Comparison of ENCODE assay signal across 13 cellular contexts in genomic region chr1:155009221-155009711, GRCh38. TPM values are rescaled to one million over a fixed set of nuclear protein-coding genes. Genes with fewer than 3 reads are reported as not detected.
A peak's percentile ranks its signal among the peaks of the same experiment; 100 is the strongest.
DNase-seq lines count a peak whose midpoint lies in the region; ATAC-seq and TF ChIP-seq lines count a peak whose summit lies in the region.
"Had no signal": no experiment of that assay in that cellular context is flagged by ENCODE, and none has a peak within 500 bp of the region (broad histone marks: within the 10 kb centered on the region; RNA-seq: fewer than 3 reads in every experiment).

No MANE protein-coding gene starts in this region.

- H3K9ac ChIP-seq in skeletal muscle tissue (ENCODE audit: low read depth in 1 of 3, low read length in 3 of 3) = peak overlapping the region; percentile 60 to 83 (median 76)
- H3K9ac ChIP-seq in smooth muscle cell (ENCODE audit: low read depth) = no peak overlapping the region

- no peak for DNase-seq in HL-60 (ENCODE audit: low read depth in 1 of 2, low spot score in 1 of 2)
- DNase-seq in activated T-cell treated with anti-CD3 and anti-CD28 coated beads, Interleukin-2, amount 50 U/mL, for 72 hours = no peak
- no peak for DNase-seq in right atrium auricular region (ENCODE audit: low spot score)
- DNase-seq in smooth muscle cell (lab: John Stamatoyannopoulos, UW; ENCODE audit: unreplicated experiment) = no peak
- DNase-seq in RKO (ENCODE audit: low spot score) = no peak
- no peak for DNase-seq in left colon
- DNase-seq in NCI-H1417 (lab: John Stamatoyannopoulos, UW) = no peak
- DNase-seq: GDM1, MM.1S, PC-9 had no signal

- H3K4me1 Mint-ChIP-seq in activated T-cell treated with anti-CD3 and anti-CD28 coated beads, Interleukin-2, amount 50 U/mL, for 72 hours (ENCODE audit: low read depth) = peaks cover 81% of the 10 kb centered on the region

- no peak for ATAC-seq in activated T-cell treated with anti-CD3 and anti-CD28 coated beads, Interleukin-2, amount 50 U/mL, for 72 hours (replicated peaks in 1 of 2)
- ATAC-seq in left colon = no peak

- intact Hi-C loops in left colon (cut with DNase I, micrococcal nuclease) = no loop called here

- H4K20me1 ChIP-seq in smooth muscle cell (ENCODE audit: low read depth) = peaks cover 72% of the 10 kb centered on the region

- no peak overlapping the region for H3K4me2 ChIP-seq in smooth muscle cell
- H3K4me2 ChIP-seq: PC-9 had no signal

- WGBS in smooth muscle cell (ENCODE audit: low lambda C conversion rate) = no CpG with 5 or more reads among the region's 12 CpGs

- peaks cover 10 to 14% of the 10 kb centered on the region in 2 donors for H3K36me3 Mint-ChIP-seq in activated T-cell treated with anti-CD3 and anti-CD28 coated beads, Interleukin-2, amount 50 U/mL, for 72 hours (ENCODE audit: insufficient read depth in 2 of 2)

- H3K27ac Mint-ChIP-seq in activated T-cell treated with anti-CD3 and anti-CD28 coated beads, Interleukin-2, amount 50 U/mL, for 72 hours = peak overlapping the region; percentile 78

- no peak overlapping the region for H2AFZ ChIP-seq in smooth muscle cell (ENCODE audit: low read depth)
- H2AFZ ChIP-seq: PC-9 had no signal

- H3K4me3 Mint-ChIP-seq in activated T-cell treated with anti-CD3 and anti-CD28 coated beads, Interleukin-2, amount 50 U/mL, for 72 hours = peak overlapping the region; percentile 78 to 99

- H3K4me3 ChIP-seq in HL-60 (replicated peaks; ENCODE audit: insufficient read depth, low read length) (peak overlapping the region; percentile 76), right atrium auricular region (peak overlapping the region; percentile 20 to 21), skeletal muscle tissue (ENCODE audit: low read length in 3 of 3) (peak overlapping the region; percentile 41 to 60 (median 55)), smooth muscle cell (no peak overlapping the region)
- H3K4me3 ChIP-seq: PC-9 had no signal

- H3K4me1 ChIP-seq in right atrium auricular region (peaks cover 0 to 93% of the 10 kb centered on the region in 2 donors), skeletal muscle tissue (ENCODE audit: control insufficient read depth in 3 of 3, insufficient read depth in 3 of 3, low read length in 3 of 3) (peaks cover 65 to 90% (median 81%) of the 10 kb centered on the region in 3 donors), smooth muscle cell (ENCODE audit: low read depth) (peaks cover 38% of the 10 kb centered on the region)

- H3K9me3 Mint-ChIP-seq in activated T-cell treated with anti-CD3 and anti-CD28 coated beads, Interleukin-2, amount 50 U/mL, for 72 hours = no peaks in the 10 kb centered on the region

- no peaks in the 10 kb centered on the region for H3F3A ChIP-seq in smooth muscle cell (ENCODE audit: low read depth)

- TF ChIP-seq CTCF in HL-60 (IDR thresholded peaks at IDR 0.05; ENCODE audit: insufficient read depth, low read length) (no peak), right atrium auricular region (IDR thresholded peaks at IDR 0.05) (no peak), smooth muscle cell (IDR thresholded peaks at IDR 0.05; ENCODE audit: borderline replicate concordance, insufficient read depth, poor library complexity, severe bottlenecking) (no peak)

- H3K36me3 ChIP-seq in right atrium auricular region (peaks cover 5% of the 10 kb centered on the region), skeletal muscle tissue (ENCODE audit: control insufficient read depth in 3 of 3, insufficient read depth in 3 of 3, low read length in 3 of 3) (peaks cover 0 to 6% (median 3%) of the 10 kb centered on the region in 3 donors), smooth muscle cell (ENCODE audit: low read depth) (no peaks in the 10 kb centered on the region)

- H3K27me3 ChIP-seq in HL-60 (ENCODE audit: insufficient read depth, poor library complexity, severe bottlenecking) = no peaks in the 10 kb centered on the region
- H3K27me3 ChIP-seq in right atrium auricular region = no peaks in the 10 kb centered on the region
- no peaks in the 10 kb centered on the region for H3K27me3 ChIP-seq in skeletal muscle tissue (ENCODE audit: control insufficient read depth in 3 of 3, insufficient read depth in 3 of 3, low read length in 3 of 3)
- H3K27me3 ChIP-seq in smooth muscle cell (ENCODE audit: low read depth) = no peaks in the 10 kb centered on the region

- H3K27ac ChIP-seq in HL-60 (replicated peaks) = peak overlapping the region; percentile 94
- peak overlapping the region in 1 of 2 donors; percentile 99 for H3K27ac ChIP-seq in right atrium auricular region
- H3K27ac ChIP-seq in skeletal muscle tissue (ENCODE audit: low read depth, low read length) = peak overlapping the region; percentile 97
- no peak overlapping the region for H3K27ac ChIP-seq in smooth muscle cell (ENCODE audit: low read depth)
- H3K27ac ChIP-seq: PC-9 had no signal

- peaks cover 31% of the 10 kb centered on the region for H3K79me2 ChIP-seq in smooth muscle cell (ENCODE audit: low read depth)

- H3K27me3 Mint-ChIP-seq in activated T-cell treated with anti-CD3 and anti-CD28 coated beads, Interleukin-2, amount 50 U/mL, for 72 hours (ENCODE audit: low read depth) = no peaks in the 10 kb centered on the region

- H3K9me3 ChIP-seq in right atrium auricular region (no peaks in the 10 kb centered on the region), skeletal muscle tissue (ENCODE audit: control insufficient read depth in 3 of 3, low read length in 3 of 3) (no peaks in the 10 kb centered on the region), smooth muscle cell (replicated peaks; ENCODE audit: low read depth) (no peaks in the 10 kb centered on the region)
- H3K9me3 ChIP-seq: mucosa of descending colon had no signal

RNA-seq across cellular contexts. Expression of gene ZBTB7B, which starts 6.7 kb away (rescaled TPM):
- total RNA-seq in activated T-cell treated with anti-CD3 and anti-CD28 coated beads, Interleukin-2, amount 50 U/mL, for 72 hours = 100 to 1,000 TPM; 129 to 141 TPM
- total RNA-seq in right atrium auricular region (10 to 100 TPM; 30.3 to 53.4 TPM), skeletal muscle tissue (7.8 TPM), smooth muscle cell (15.3 and 15.5 TPM in 2 replicates), left colon (100 to 1,000 TPM; 248 to 326 TPM)
- polyA plus RNA-seq in smooth muscle cell = 7.5 and 10.0 TPM in 2 replicates

RNA-seq across cellular contexts. Expression of gene LENEP, which starts 15.9 kb away (rescaled TPM):
- 1 to 10 TPM in 1 of 2 donors, under 1 TPM in 1; 0.65 to 2.3 TPM for total RNA-seq in activated T-cell treated with anti-CD3 and anti-CD28 coated beads, Interleukin-2, amount 50 U/mL, for 72 hours
- not detected for total RNA-seq in right atrium auricular region
- total RNA-seq in skeletal muscle tissue = not detected
- not detected in 2 replicates for total RNA-seq in smooth muscle cell
- polyA plus RNA-seq in smooth muscle cell = not detected in 2 replicates
- under 1 TPM in 1 of 2 donors, not detected in 1; 0.52 TPM for total RNA-seq in left colon
- total RNA-seq: epithelial cell of proximal tubule had no signal

RNA-seq across cellular contexts. Expression of gene DCST2, which starts 24.3 kb away (rescaled TPM):
- total RNA-seq in activated T-cell treated with anti-CD3 and anti-CD28 coated beads, Interleukin-2, amount 50 U/mL, for 72 hours = 1 to 10 TPM; 1.1 to 1.4 TPM
- total RNA-seq in right atrium auricular region (not detected), skeletal muscle tissue (not detected), smooth muscle cell (1.1 TPM in 1 of 2 replicates, not detected in the other), left colon (1 to 10 TPM; 1.5 to 3.6 TPM)
- polyA plus RNA-seq in smooth muscle cell = 1.2 and 1.3 TPM in 2 replicates

RNA-seq across cellular contexts. Expression of gene DCST1, which starts 24.4 kb away (rescaled TPM):
- under 1 TPM in 1 of 2 donors, not detected in 1; 0.10 TPM for total RNA-seq in activated T-cell treated with anti-CD3 and anti-CD28 coated beads, Interleukin-2, amount 50 U/mL, for 72 hours
- total RNA-seq in right atrium auricular region = not detected
- total RNA-seq in skeletal muscle tissue = not detected
- not detected in 2 replicates for total RNA-seq in smooth muscle cell
- polyA plus RNA-seq in smooth muscle cell = not detected in 2 replicates
- total RNA-seq in left colon = under 1 TPM in 1 of 2 donors, not detected in 1; 0.21 TPM
- total RNA-seq: epithelial cell of proximal tubule had no signal

RNA-seq across cellular contexts. Expression of gene FLAD1, which starts 26.1 kb away (rescaled TPM):
- total RNA-seq in activated T-cell treated with anti-CD3 and anti-CD28 coated beads, Interleukin-2, amount 50 U/mL, for 72 hours = 10 to 100 TPM; 45.5 to 55.1 TPM
- 10 to 100 TPM; 19.5 to 24.8 TPM for total RNA-seq in right atrium auricular region
- 16.2 TPM for total RNA-seq in skeletal muscle tissue
- total RNA-seq in smooth muscle cell = 30.7 and 31.1 TPM in 2 replicates
- polyA plus RNA-seq in smooth muscle cell = 51.4 and 52.1 TPM in 2 replicates
- total RNA-seq in left colon = 10 to 100 TPM; 32.8 to 43.7 TPM
